8 cellular contexts compared by ENCODE assay signal in the genomic region with DNA sequence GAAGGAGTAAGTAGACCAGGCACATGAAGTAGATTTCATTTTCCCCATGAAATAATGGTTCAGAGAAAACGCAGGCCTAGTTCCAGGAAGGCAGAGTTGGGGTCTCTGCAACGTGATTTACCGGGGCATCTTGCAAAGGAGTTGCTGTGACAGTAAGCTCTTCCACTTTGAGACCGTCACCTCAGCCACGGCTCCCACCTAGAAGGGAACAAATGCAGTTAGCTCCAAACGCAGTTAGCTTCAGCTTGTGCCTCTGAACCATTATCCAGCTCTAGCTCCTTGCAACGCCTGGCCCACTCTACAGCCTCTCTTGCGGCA. TPM values are rescaled to one million over a fixed set of nuclear protein-coding genes. Genes with fewer than 3 reads are reported as not detected.
DNase-seq lines count a peak whose midpoint lies in the region; ATAC-seq, FAIRE-seq and TF ChIP-seq lines count a peak whose summit lies in the region.

No MANE protein-coding gene starts in this region.

- peaks cover 62% of the 10 kb centered on the region for H3K36me3 Mint-ChIP-seq in activated T-cell treated with anti-CD3 and anti-CD28 coated beads, Interleukin-2, amount 50 U/mL, for 24 hours (ENCODE audit: low read depth)

- H2AFZ ChIP-seq in K562 (ENCODE audit: low read depth, low read length): peak overlapping the region; percentile 98; the same call in 1 of the 2 replicates

- H3K4me3 ChIP-seq in K562 (peak overlapping the region; percentile 98), lung (peak overlapping the region; percentile 83), transverse colon (peak overlapping the region; percentile 35 to 55 (median 50))

- peak overlapping the region; percentile 100 for H3K4me2 ChIP-seq in K562 (ENCODE audit: insufficient read depth, low read length)

- WGBS in K562 (ENCODE audit: insufficient coverage, low coverage, missing lambda C conversion rate): 0% methylated on average over 8 of the region's 8 CpGs
- 5 to 17% methylated on average over 8 of the region's 8 CpGs for WGBS in lung, 2 donors
- 0 to 5% methylated on average over 1 to 8 of the region's 8 CpGs for WGBS in transverse colon (ENCODE audit: low coverage in 1 of 2), 2 donors

- peak overlapping the region; percentile 99 to 100 for H3K9ac ChIP-seq in K562 (ENCODE audit: insufficient read depth in 1 of 2, low read depth in 2 of 2, low read length in 2 of 2)

- no peak for FAIRE-seq in K562 (lab: Jason Lieb, UNC)

- no peak for DNase-seq in activated T-cell treated with anti-CD3 and anti-CD28 coated beads, Interleukin-2, amount 50 U/mL, for 24 hours
- DNase-seq in activated T-cell treated with anti-CD3 and anti-CD28 coated beads for 4 hours: no peak
- DNase-seq in K562 (ENCODE audit: extremely low read depth in 1 of 4, low spot score in 3 of 4): no peak
- no peak for DNase-seq in lung (ENCODE audit: low spot score)
- DNase-seq in transverse colon: no peak

- 0 out of 6 replicates have a peak, but pooled peaks of 1 of the 3 experiments have one; percentile 0 for TF ChIP-seq CTCF in K562 (IDR thresholded peaks at IDR 0.05 in 2 of 3, conservative IDR thresholded peaks at IDR 0.05 in 1 of 3; ENCODE audit: insufficient read depth in 2 of 3, low read depth in 1 of 3, low read length in 3 of 3)
- no peak for TF ChIP-seq CTCF in lung (IDR thresholded peaks at IDR 0.05; ENCODE audit: control extremely low read depth, extremely low read depth)
- no peak for TF ChIP-seq CTCF in transverse colon (IDR thresholded peaks at IDR 0.05)

- peaks cover 22 to 38% of the 10 kb centered on the region in 2 experiments; a peak in 4 of 5 replicates for H3K4me1 ChIP-seq in K562 (replicated peaks in 1 of 2; ENCODE audit: control insufficient read depth in 2 of 2, insufficient read depth in 2 of 2, low read length in 2 of 2)
- peaks cover 7 to 19% of the 10 kb centered on the region in 2 donors for H3K4me1 ChIP-seq in lung (ENCODE audit: control insufficient read depth in 2 of 2, insufficient read depth in 2 of 2, low read length in 2 of 2)
- peaks cover 7 to 26% (median 14%) of the 10 kb centered on the region in 4 donors for H3K4me1 ChIP-seq in transverse colon

- in situ Hi-C loops in K562 (cut with MboI): no loop called here
- in situ Hi-C loops in transverse colon (cut with MboI; ENCODE audit: low pct_ligation_motif_present in 1 of 4, low pct_unique_long_range_greater_than_20kb in 1 of 4, low sequenced_read_pairs in 3 of 4): no loop called here

- H3K27ac ChIP-seq in K562 (ENCODE audit: extremely low read depth, low read depth, low read length) (peak overlapping the region; percentile 97), lung (ENCODE audit: low read depth in 1 of 2, low read length in 1 of 2) (peak overlapping the region; percentile 86 to 99), transverse colon (peak overlapping the region; percentile 89 to 96 (median 92))

- H3K9me1 ChIP-seq in K562 (ENCODE audit: control insufficient read depth, insufficient read depth, low read length): no peaks in the 10 kb centered on the region

- POLR2A ChIA-PET in K562 (lab: Yijun Ruan, JAX): interaction anchor here (0.6 to 7.4 kb wide), 16 partner anchors 8 to 188 kb away, joined by 3 to 141 read pairs (median 4); partner anchors contain the start of genes CCM2, PURB and TBRG4

- H3K36me3 ChIP-seq in K562 (ENCODE audit: control insufficient read depth, insufficient read depth, low read length) (peaks cover 55% of the 10 kb centered on the region), lung (ENCODE audit: control insufficient read depth in 2 of 2, insufficient read depth in 2 of 2, low read length in 2 of 2) (peaks cover 11 to 30% of the 10 kb centered on the region in 2 donors), transverse colon (peaks cover 0 to 11% (median 0%) of the 10 kb centered on the region in 4 donors)

- no peaks in the 10 kb centered on the region for H3K27me3 Mint-ChIP-seq in activated T-cell treated with anti-CD3 and anti-CD28 coated beads, Interleukin-2, amount 50 U/mL, for 24 hours

- peaks cover 64% of the 10 kb centered on the region for H3K4me1 Mint-ChIP-seq in activated T-cell treated with anti-CD3 and anti-CD28 coated beads, Interleukin-2, amount 50 U/mL, for 24 hours (ENCODE audit: low read depth)

- H3K27me3 ChIP-seq in K562 (ENCODE audit: control insufficient read depth in 2 of 2, insufficient read depth in 2 of 2, low read length in 2 of 2) (no peaks in the 10 kb centered on the region), lung (ENCODE audit: control insufficient read depth, insufficient read depth) (no peaks in the 10 kb centered on the region), transverse colon (no peaks in the 10 kb centered on the region)

- no peak for TF ChIP-seq RAD21 in K562 (CRISPR knock-in tag; conservative IDR thresholded peaks at IDR 0.05 in 1 of 2, IDR thresholded peaks at IDR 0.05 in 1 of 2)

- H3K4me3 Mint-ChIP-seq in activated T-cell treated with anti-CD3 and anti-CD28 coated beads, Interleukin-2, amount 50 U/mL, for 24 hours: peak overlapping the region; percentile 93

- CTCF ChIA-PET in K562 (lab: Yijun Ruan, JAX; ENCODE audit: low intra/inter-chr PET ratio): no interaction called here

- H4K20me1 ChIP-seq in K562 (replicated peaks; ENCODE audit: control insufficient read depth, insufficient read depth, low read length): peaks cover 24% of the 10 kb centered on the region

- ATAC-seq in K562 (no peak), lung (ENCODE audit: insufficient read depth, low FRiP score) (no peak), GM19395 (IDR thresholded peaks at IDR 0.05; ENCODE audit: unreplicated experiment) (no peak), HG02763 (IDR thresholded peaks at IDR 0.05; ENCODE audit: unreplicated experiment) (no peak), GM21737 (IDR thresholded peaks at IDR 0.05; ENCODE audit: unreplicated experiment) (no peak)

- no TSS peak for BruUV-seq in K562 (replicated peaks; lab: Mats Ljungman, UMichigan)

- H3K9me3 Mint-ChIP-seq in activated T-cell treated with anti-CD3 and anti-CD28 coated beads, Interleukin-2, amount 50 U/mL, for 24 hours: no peaks in the 10 kb centered on the region

- no peak for TF ChIP-seq EP300 in K562 (IDR thresholded peaks at IDR 0.05; ENCODE audit: low read length)
- TF ChIP-seq EP300 in transverse colon (IDR thresholded peaks at IDR 0.05; ENCODE audit: low read depth): no peak

- H3K27ac Mint-ChIP-seq in activated T-cell treated with anti-CD3 and anti-CD28 coated beads, Interleukin-2, amount 50 U/mL, for 24 hours: peak overlapping the region; percentile 100

- intact Hi-C loops in K562 (cut with micrococcal nuclease) (loop anchor here (1.0 to 5.0 kb wide), 4 partner anchors 13 to 139 kb away; partner anchors contain the start of genes H2AZ2 and TBRG4), transverse colon (cut with DNase I; ENCODE audit: low total_unique reads) (no loop called here)

- H3K79me2 ChIP-seq in K562 (ENCODE audit: control insufficient read depth, insufficient read depth, low read length): peaks cover 53% of the 10 kb centered on the region

- TF ChIP-seq POLR2A in K562 (conservative IDR thresholded peaks at IDR 0.05) (no peak), transverse colon (IDR thresholded peaks at IDR 0.05) (no peak)

- H3K9me3 ChIP-seq in K562 (replicated peaks; ENCODE audit: control insufficient read depth, insufficient read depth, low read depth, low read length) (no peaks in the 10 kb centered on the region; the same call in 1 of the 2 replicates), lung (ENCODE audit: control insufficient read depth in 2 of 2, insufficient read depth in 1 of 2, low read length in 1 of 2) (no peaks in the 10 kb centered on the region), transverse colon (no peaks in the 10 kb centered on the region)

RNA-seq across cellular contexts. Expression of gene MYO1G, which starts 7.0 kb away (rescaled TPM):
- 0.44 and 2.2 TPM in 2 replicates for total RNA-seq in K562 (2011; cell fraction: chromatin; rRNA removed; ENCODE audit: low replicate concordance)
- 1.2 and 1.3 TPM in 2 replicates for total RNA-seq in K562 (2011; cell fraction: nucleolus; rRNA removed)
- 0.88 and 1.1 TPM in 2 replicates for total RNA-seq in K562 (2011; cell fraction: nucleoplasm; rRNA removed)
- total RNA-seq in K562 (2014; rRNA removed): 0.16 and 0.23 TPM in 2 replicates
- 0.06 and 0.11 TPM in 2 replicates for total RNA-seq in K562 (2014; rRNA removed; fragmentation: Illumina TruSeq; extraction: Trizol)
- 0.23 and 0.25 TPM in 2 replicates for total RNA-seq in K562 (2015; rRNA removed; fragmentation: Illumina TruSeq; extraction: Trizol)
- total RNA-seq in K562 (2021): 0.62 and 0.72 TPM in 2 replicates
- 0.08 and 0.10 TPM in 2 replicates for polyA plus RNA-seq in K562 (2011; rRNA removed)
- polyA plus RNA-seq in K562 (2011; cell fraction: cytosol; rRNA removed): 0.03 and 0.33 TPM in 2 replicates
- 0.39 and 1.3 TPM in 2 replicates for polyA plus RNA-seq in K562 (2011; cell fraction: nucleus; rRNA removed)
- polyA plus RNA-seq in K562 (2012): 0.30 and 0.71 TPM in 2 replicates
- polyA plus RNA-seq in K562 (2014; fragmentation: Illumina TruSeq; extraction: Trizol): 0.04 and 0.26 TPM in 2 replicates
- under 1 TPM in 1 of 2 experiments, not detected in 1; 0.03 TPM for polyA plus RNA-seq in K562 (2014; fragmentation: Nextera tagmentation; extraction: Ambion mirVana)
- polyA plus RNA-seq in K562 (2014; rRNA removed): 0.16 and 0.26 TPM in 2 replicates
- 0.27 and 0.28 TPM in 2 replicates for polyA minus RNA-seq in K562 (2011; rRNA and poly(A)+ RNA removed)
- 0.73 and 0.86 TPM in 2 replicates for polyA minus RNA-seq in K562 (2011; cell fraction: cytosol; rRNA and poly(A)+ RNA removed)
- polyA minus RNA-seq in K562 (2011; cell fraction: nucleus; rRNA and poly(A)+ RNA removed): 1.3 and 1.5 TPM in 2 replicates
- 10 to 100 TPM; 11.9 to 44.6 TPM for total RNA-seq in lung
- polyA plus RNA-seq in lung: 10 to 100 TPM; 21.8 to 76.8 TPM
- total RNA-seq in transverse colon: 1 to 10 TPM; 2.5 to 8.3 (median 6.4) TPM

RNA-seq across cellular contexts. Expression of gene CCM2, which starts 14.1 kb away (rescaled TPM):
- 44.0 and 75.1 TPM in 2 replicates for total RNA-seq in K562 (2011; cell fraction: chromatin; rRNA removed; ENCODE audit: low replicate concordance)
- total RNA-seq in K562 (2011; cell fraction: nucleolus; rRNA removed): 40.9 and 43.2 TPM in 2 replicates
- total RNA-seq in K562 (2011; cell fraction: nucleoplasm; rRNA removed): 50.7 and 64.6 TPM in 2 replicates
- total RNA-seq in K562 (2014; rRNA removed): 38.6 and 46.5 TPM in 2 replicates
- total RNA-seq in K562 (2014; rRNA removed; fragmentation: Illumina TruSeq; extraction: Trizol): 9.5 and 12.4 TPM in 2 replicates
- total RNA-seq in K562 (2015; rRNA removed; fragmentation: Illumina TruSeq; extraction: Trizol): 15.8 and 17.9 TPM in 2 replicates
- 33.9 and 35.2 TPM in 2 replicates for total RNA-seq in K562 (2021)
- 28.8 and 35.2 TPM in 2 replicates for polyA plus RNA-seq in K562 (2011; rRNA removed)
- polyA plus RNA-seq in K562 (2011; cell fraction: cytosol; rRNA removed): 33.7 and 78.6 TPM in 2 replicates
- 40.1 and 81.8 TPM in 2 replicates for polyA plus RNA-seq in K562 (2011; cell fraction: nucleus; rRNA removed)
- 28.0 and 45.2 TPM in 2 replicates for polyA plus RNA-seq in K562 (2012)
- 25.9 and 30.9 TPM in 2 replicates for polyA plus RNA-seq in K562 (2014; fragmentation: Illumina TruSeq; extraction: Trizol)
- polyA plus RNA-seq in K562 (2014; fragmentation: Nextera tagmentation; extraction: Ambion mirVana): 1 to 10 TPM in 1 of 2 experiments, under 1 TPM in 1; 0.41 to 2.0 TPM
- 29.3 and 36.1 TPM in 2 replicates for polyA plus RNA-seq in K562 (2014; rRNA removed)
- polyA minus RNA-seq in K562 (2011; rRNA and poly(A)+ RNA removed): 15.6 and 28.1 TPM in 2 replicates
- polyA minus RNA-seq in K562 (2011; cell fraction: cytosol; rRNA and poly(A)+ RNA removed): 27.2 and 30.5 TPM in 2 replicates
- polyA minus RNA-seq in K562 (2011; cell fraction: nucleus; rRNA and poly(A)+ RNA removed): 15.8 and 18.1 TPM in 2 replicates
- total RNA-seq in lung: 10 to 100 TPM; 21.7 to 46.9 TPM
- polyA plus RNA-seq in lung: 10 to 100 TPM; 55.3 to 57.6 TPM
- total RNA-seq in transverse colon: 10 to 100 TPM; 40.4 to 76.4 (median 47.8) TPM
